24 cellular contexts compared by ENCODE assay signal in genomic region chr22:38773363-38773946, GRCh38.
"Had no signal": no experiment of that assay in that cellular context is flagged by ENCODE, and none has a peak within 500 bp of the region (broad histone marks: within the 10 kb centered on the region; RNA-seq: fewer than 3 reads in every experiment).

No MANE protein-coding gene starts in this region.

- H3K9me3 Mint-ChIP-seq: mesothelial cell of epicardium, naive B cell had no signal

- H3K4me1 Mint-ChIP-seq: mesothelial cell of epicardium had no signal

- ATAC-seq: foreskin keratinocyte, heart right ventricle, left cardiac atrium, left lung, left ventricle myocardium superior, lower lobe of right lung, mucosa of descending colon had no signal

- FAIRE-seq: colon, endothelial cell of umbilical vein, frontal cortex, islet of Langerhans, keratinocyte had no signal

- H3K27me3 Mint-ChIP-seq: naive B cell had no signal

- DNase-seq: dermis blood vessel endothelial cell; dorsolateral prefrontal cortex; effector CD4-positive, alpha-beta T cell; effector memory CD4-positive, alpha-beta T cell; foreskin keratinocyte; glutamatergic neuron; head of caudate nucleus; heart right ventricle; hippocampal formation; left cardiac atrium; left lung; left ventricle myocardium superior; lower lobe of right lung; mesenchymal stem cell; naive B cell had no signal

- H3K27me3 ChIP-seq: dorsolateral prefrontal cortex, esophagus muscularis mucosa, foreskin keratinocyte, heart right ventricle, left lung had no signal

- H3K27ac ChIP-seq: coronary artery, esophagus muscularis mucosa, foreskin keratinocyte, heart right ventricle, left lung, lower lobe of right lung had no signal

- H3K27ac Mint-ChIP-seq: mesothelial cell of epicardium had no signal

- H3K4me3 Mint-ChIP-seq: mesothelial cell of epicardium, naive B cell had no signal

- H3K36me3 Mint-ChIP-seq: naive B cell had no signal

- H3K4me3 ChIP-seq: coronary artery, dorsolateral prefrontal cortex, esophagus muscularis mucosa, heart right ventricle, left lung, lower lobe of right lung, mucosa of descending colon had no signal

- H3K4me1 ChIP-seq: foreskin keratinocyte, left lung, lower lobe of right lung had no signal

- H3K9me3 ChIP-seq: esophagus muscularis mucosa, heart right ventricle, left lung, lower lobe of right lung, mucosa of descending colon had no signal
